In the genomic region with DNA sequence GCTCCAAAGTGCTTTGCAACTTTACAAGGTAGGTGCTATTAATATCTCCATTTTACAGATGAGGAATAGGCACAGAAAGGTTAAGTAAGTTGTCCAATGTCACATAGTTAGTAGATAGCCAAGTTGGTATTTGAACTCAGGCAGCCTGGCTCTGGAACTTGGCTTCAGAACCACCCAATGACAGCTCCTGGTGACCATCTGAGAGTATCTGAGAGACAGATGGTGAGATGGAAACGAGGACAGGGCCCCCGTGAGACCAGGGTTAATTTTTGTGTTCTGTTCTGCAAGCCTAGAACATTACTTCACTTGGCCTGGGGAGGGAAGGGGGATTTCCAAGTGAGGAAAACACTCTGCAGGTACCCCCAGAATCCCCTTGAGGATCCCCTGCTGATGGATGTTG, we compare ENCODE assay signal across 15 cellular contexts. TPM values are rescaled to one million over a fixed set of nuclear protein-coding genes. Genes with fewer than 3 reads are reported as not detected.
DNase-seq lines count a peak whose midpoint lies in the region.
"Had no signal": no experiment of that assay in that cellular context is flagged by ENCODE, and none has a peak within 500 bp of the region (broad histone marks: within the 10 kb centered on the region; RNA-seq: fewer than 3 reads in every experiment).

No MANE protein-coding gene starts in this region.

- peak; percentile 89 for DNase-seq in G401 (ENCODE audit: low spot score)
- DNase-seq in NCI-H82 treated with DMSO at 0.1 percent for 48 hours (lab: John Stamatoyannopoulos, UW; ENCODE audit: unreplicated experiment): peak; percentile 21
- DNase-seq in cerebellum (ENCODE audit: low spot score): peak; percentile 77
- DNase-seq in posterior vena cava (ENCODE audit: low spot score): no peak
- no peak for DNase-seq in amygdala (lab: John Stamatoyannopoulos, UW)
- DNase-seq: AML-193; Caco-2; Calu3; CD4-positive, alpha-beta T cell; CD8-positive, alpha-beta T cell; DMS79 treated with DMSO at 0.1 percent for 48 hours; GDM1 had no signal

- in situ Hi-C loops in G401 (cut with HindIII; ENCODE audit: low sequenced_read_pairs): no loop called here

- intact Hi-C loops in posterior vena cava (cut with DNase I): no loop called here

RNA-seq across cellular contexts. Expression of gene TMEM132E, which starts 9.8 kb away (rescaled TPM):
- not detected in 2 replicates for total RNA-seq in G401 (2014; rRNA removed; shearing (Covaris generic))
- total RNA-seq in cerebellum (3.4 TPM), posterior vena cava (under 1 TPM; 0.42 to 0.67 TPM)
- total RNA-seq: A172; B cell; CD8-positive, alpha-beta T cell; GM12878 had no signal

Comparison
In these comparisons a context has a peak if more than half of its experiments do, and no peak if none do; other contexts are left out.
1. DNase-seq: peak in G401 (single experiment), NCI-H82 treated with DMSO at 0.1 percent for 48 hours (single experiment) and cerebellum (single experiment); none in posterior vena cava (single experiment) and amygdala (0 of 56).